Comparison of ENCODE assay signal across 16 cellular contexts in genomic region chr7:805261-805660, GRCh38. TPM values are rescaled to one million over a fixed set of nuclear protein-coding genes. Genes with fewer than 3 reads are reported as not detected.
A peak's percentile ranks its signal among the peaks of the same experiment; 100 is the strongest.
DNase-seq lines count a peak whose midpoint lies in the region; ATAC-seq, FAIRE-seq and TF ChIP-seq lines count a peak whose summit lies in the region.
"Had no signal": no experiment of that assay in that cellular context is flagged by ENCODE, and none has a peak within 500 bp of the region (broad histone marks: within the 10 kb centered on the region; RNA-seq: fewer than 3 reads in every experiment).

No MANE protein-coding gene starts in this region.

- H3K9me1 ChIP-seq in endothelial cell of umbilical vein (replicated peaks; ENCODE audit: control insufficient read depth, extremely low read depth, insufficient read depth, low read length) = no peaks in the 10 kb centered on the region

- TF ChIP-seq CTCF in endothelial cell of umbilical vein (IDR thresholded peaks at IDR 0.05; ENCODE audit: extremely low read depth in 1 of 2, insufficient read depth in 1 of 2, low read depth in 1 of 2, low read length in 2 of 2) (no peak), lower lobe of right lung (IDR thresholded peaks at IDR 0.05) (no peak), stomach (IDR thresholded peaks at IDR 0.05) (no peak)

- POLR2A ChIA-PET in endothelial cell of umbilical vein (lab: Charles Lee) = no interaction called here

- TF ChIP-seq EP300 in stomach (IDR thresholded peaks at IDR 0.05) = no peak

- CTCF ChIA-PET in endothelial cell of umbilical vein (lab: Charles Lee) = interaction anchor here (0.7 to 2.0 kb wide), 8 partner anchors 8 to 68 kb away, joined by 3 to 9 read pairs (median 5); no protein-coding TSS in a partner anchor

- intact Hi-C loops in endothelial cell of umbilical vein (cut with micrococcal nuclease) (no loop called here), lower lobe of right lung (cut with DNase I) (no loop called here), stomach (cut with DNase I; ENCODE audit: low total_unique reads) (no loop called here)

- peak overlapping the region; percentile 50 for H2AFZ ChIP-seq in endothelial cell of umbilical vein (ENCODE audit: low read depth, low read length)

- ATAC-seq in lower lobe of right lung (no peak), HG03045 (IDR thresholded peaks at IDR 0.05; ENCODE audit: unreplicated experiment) (no peak), HG02852 (IDR thresholded peaks at IDR 0.05; ENCODE audit: unreplicated experiment) (no peak)
- ATAC-seq: esophagus mucosa, T-helper 17 cell had no signal

- dilution Hi-C loops in endothelial cell of umbilical vein (cut with MboI; ENCODE audit: extremely low pct_ligation_motif_present, low sequenced_read_pairs) = no loop called here

- FAIRE-seq in endothelial cell of umbilical vein (lab: Jason Lieb, UNC) = peak; percentile 90
- FAIRE-seq: GM19239 had no signal

- H3K27ac ChIP-seq in endothelial cell of umbilical vein (ENCODE audit: insufficient read depth, low read depth, low read length) = peak overlapping the region; percentile 9
- H3K27ac ChIP-seq in lower lobe of right lung = peak overlapping the region; percentile 37
- H3K27ac ChIP-seq in stomach = peak overlapping the region in 4 of 5 donors; percentile 6 to 58 (median 44)

- 58 to 70% (median 67%) methylated on average over 18 of the region's 18 CpGs for WGBS in stomach, 5 donors

- TF ChIP-seq POLR2A in endothelial cell of umbilical vein (IDR thresholded peaks at IDR 0.05; ENCODE audit: low read depth, low read length) (no peak), stomach (IDR thresholded peaks at IDR 0.05) (no peak)

- no peaks in the 10 kb centered on the region for H3K36me3 ChIP-seq in endothelial cell of umbilical vein (ENCODE audit: control insufficient read depth in 2 of 2, extremely low read depth in 1 of 2, insufficient read depth in 2 of 2, low read length in 2 of 2)
- no peaks in the 10 kb centered on the region for H3K36me3 ChIP-seq in lower lobe of right lung
- no peaks in the 10 kb centered on the region for H3K36me3 ChIP-seq in stomach

- no peaks in the 10 kb centered on the region for H3K27me3 ChIP-seq in endothelial cell of umbilical vein (ENCODE audit: control insufficient read depth in 2 of 2, insufficient read depth in 2 of 2, low read length in 2 of 2)
- H3K27me3 ChIP-seq in lower lobe of right lung (ENCODE audit: low read depth) = no peaks in the 10 kb centered on the region
- no peaks in the 10 kb centered on the region for H3K27me3 ChIP-seq in stomach

- H3K4me2 ChIP-seq in endothelial cell of umbilical vein (ENCODE audit: insufficient read depth, low read length) = peak overlapping the region; percentile 12

- no TSS peak for BruUV-seq in endothelial cell of umbilical vein (replicated peaks; lab: Mats Ljungman, UMichigan)

- H3K9ac ChIP-seq in endothelial cell of umbilical vein (replicated peaks; ENCODE audit: extremely low read depth, insufficient read depth, low read length) = peak overlapping the region; percentile 11

- DNase-seq in HuH-7 (ENCODE audit: low spot score) (peak; percentile 85), endothelial cell of umbilical vein (ENCODE audit: low read depth, low spot score) (peak; percentile 58), lower lobe of right lung (no peak), stomach (no peak), NOMO-1 (lab: John Stamatoyannopoulos, UW; ENCODE audit: unreplicated experiment in 2 of 2) (no peak), DMS153 (lab: John Stamatoyannopoulos, UW) (no peak)
- DNase-seq: activated CD4-positive, alpha-beta T cell treated with anti-CD3 and anti-CD28 coated beads for 4 hours; activated T-cell treated with anti-CD3 and anti-CD28 coated beads, Interleukin-2, amount 50 U/mL, for 1 hour; MV-4-11; NCI-H774; occipital lobe; T-helper 17 cell had no signal

- peaks cover 7% of the 10 kb centered on the region for H3K4me1 ChIP-seq in endothelial cell of umbilical vein (ENCODE audit: control insufficient read depth, extremely low read depth, insufficient read depth, low read length)
- peaks cover 23% of the 10 kb centered on the region for H3K4me1 ChIP-seq in lower lobe of right lung
- H3K4me1 ChIP-seq in stomach = peaks cover 10 to 30% (median 18%) of the 10 kb centered on the region in 4 donors

- H3K9me3 ChIP-seq in endothelial cell of umbilical vein (replicated peaks; ENCODE audit: control insufficient read depth, insufficient read depth, low read length) (no peaks in the 10 kb centered on the region), lower lobe of right lung (no peaks in the 10 kb centered on the region), stomach (no peaks in the 10 kb centered on the region)

- peak overlapping the region in 2 of 3 experiments; percentile 4 to 23 for H3K4me3 ChIP-seq in endothelial cell of umbilical vein (replicated peaks in 1 of 3; ENCODE audit: insufficient read depth in 1 of 3, low read depth in 1 of 3, low read length in 3 of 3)
- peak overlapping the region; percentile 11 for H3K4me3 ChIP-seq in lower lobe of right lung
- no peak overlapping the region for H3K4me3 ChIP-seq in stomach

- H3K79me2 ChIP-seq in endothelial cell of umbilical vein (ENCODE audit: control insufficient read depth, insufficient read depth, low read length) = no peaks in the 10 kb centered on the region

- no peaks in the 10 kb centered on the region for H4K20me1 ChIP-seq in endothelial cell of umbilical vein (replicated peaks; ENCODE audit: control insufficient read depth, extremely low read depth, insufficient read depth, low read length)

TF ChIP-seq in endothelial cell of umbilical vein, 7 proteins besides CTCF, POLR2A, EP300 and RAD21:
- TF ChIP-seq MAX (IDR thresholded peaks at IDR 0.05; ENCODE audit: insufficient read depth, insufficient read length) = no peak
- no peak for TF ChIP-seq POLR2AphosphoS5 (IDR thresholded peaks at IDR 0.05; ENCODE audit: insufficient read depth, low read depth, low read length)
- no peak for TF ChIP-seq GATA2 (IDR thresholded peaks at IDR 0.05; ENCODE audit: insufficient read depth, insufficient read length, low read depth, low read length)
- no peak for TF ChIP-seq MYC (IDR thresholded peaks at IDR 0.05; ENCODE audit: low read depth, low read length)
- TF ChIP-seq JUN (IDR thresholded peaks at IDR 0.05; ENCODE audit: borderline replicate concordance, insufficient read depth, insufficient read length, low read depth) = no peak

RNA-seq across cellular contexts. Expression of gene SUN1, which starts 27.0 kb away (rescaled TPM):
- 142 and 158 TPM in 2 replicates for total RNA-seq in endothelial cell of umbilical vein
- 347 and 410 TPM in 2 replicates for polyA plus RNA-seq in endothelial cell of umbilical vein
- 164 and 169 TPM in 2 replicates for polyA plus RNA-seq in endothelial cell of umbilical vein (2011; cell fraction: cytosol; rRNA removed)
- 822 and 979 TPM in 2 replicates for polyA plus RNA-seq in endothelial cell of umbilical vein (2011; cell fraction: nucleus; rRNA removed)
- 78.6 and 85.8 TPM in 2 replicates for polyA plus RNA-seq in endothelial cell of umbilical vein (2012)
- 419 and 455 TPM in 2 replicates for polyA minus RNA-seq in endothelial cell of umbilical vein
- polyA minus RNA-seq in endothelial cell of umbilical vein (2011; cell fraction: cytosol; rRNA and poly(A)+ RNA removed) = 47.2 TPM
- 300 and 347 TPM in 2 replicates for polyA minus RNA-seq in endothelial cell of umbilical vein (2011; cell fraction: nucleus; rRNA and poly(A)+ RNA removed)
- total RNA-seq in lower lobe of right lung = 111 TPM
- total RNA-seq in stomach = 100 to 1,000 TPM; 103 to 242 (median 159) TPM
- polyA plus RNA-seq in stomach = 10 to 100 TPM; 15.9 to 58.9 (median 21.7) TPM

Comparison
In these comparisons a context has a peak if more than half of its experiments do, and no peak if none do; other contexts are left out.
1. DNase-seq: peak in HuH-7 (single experiment) and endothelial cell of umbilical vein (single experiment); none in lower lobe of right lung (single experiment), stomach (single experiment), NOMO-1 (0 of 2) and DMS153 (single experiment).
2. H3K4me3 ChIP-seq: peak in endothelial cell of umbilical vein (2 of 3) and lower lobe of right lung (single experiment); none in stomach (0 of 4).
3. Peak in every context shown above with its lines, with median percentiles within 50 percentile points of each other: H3K27ac ChIP-seq.